In the genomic region with DNA sequence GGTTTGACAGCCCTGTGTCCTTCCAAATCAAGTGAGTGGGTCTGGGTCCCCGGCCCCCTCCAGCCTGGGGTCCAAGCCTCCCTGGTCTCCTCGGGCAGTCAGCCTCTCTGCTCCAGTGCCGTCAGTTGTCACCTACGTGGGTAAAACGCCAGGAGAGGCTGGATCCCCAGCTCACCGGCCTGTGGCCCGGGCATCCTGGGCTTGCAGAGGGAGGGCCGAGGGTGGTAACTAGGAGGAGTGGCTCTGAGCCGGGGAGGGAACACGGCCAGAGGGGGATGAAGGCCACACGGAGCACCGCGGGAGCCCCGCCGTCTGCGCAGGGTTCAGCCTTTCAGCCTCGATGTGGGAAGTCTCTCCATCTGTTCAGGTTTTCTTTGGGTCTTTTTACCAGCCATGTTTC, we compare ENCODE assay signal across 27 cellular contexts. TPM values are rescaled to one million over a fixed set of nuclear protein-coding genes. Genes with fewer than 3 reads are reported as not detected.
DNase-seq lines count a peak whose midpoint lies in the region; ATAC-seq and TF ChIP-seq lines count a peak whose summit lies in the region.
"Had no signal": no experiment of that assay in that cellular context is flagged by ENCODE, and none has a peak within 500 bp of the region (broad histone marks: within the 10 kb centered on the region; RNA-seq: fewer than 3 reads in every experiment).

No MANE protein-coding gene starts in this region.

- H3K36me3 Mint-ChIP-seq in GM23338 (ENCODE audit: low read depth) (no peaks in the 10 kb centered on the region), chondrocyte (ENCODE audit: low read depth) (no peaks in the 10 kb centered on the region)
- H3K36me3 Mint-ChIP-seq in activated CD4-positive, alpha-beta memory T cell treated with anti-CD3 and anti-CD28 coated beads, Interleukin-2, amount 10 ng/mL, durations not matched to agents 7 days and 5 days (ENCODE audit: low read depth) = no peaks in the 10 kb centered on the region

- no peaks in the 10 kb centered on the region for H3K36me3 ChIP-seq in GM23338 (ENCODE audit: insufficient read depth)
- no peaks in the 10 kb centered on the region for H3K36me3 ChIP-seq in right lobe of liver
- H3K36me3 ChIP-seq: vagina had no signal

- DNase-seq in DMS 273 (lab: John Stamatoyannopoulos, UW; ENCODE audit: unreplicated experiment) (peak; percentile 83), GM23338 (ENCODE audit: low spot score) (peak; percentile 58), chondrocyte (ENCODE audit: low spot score) (peak; percentile 85), right lobe of liver (peak in 2 of 3 donors; percentile 10 to 32), NCI-H2081 treated with DMSO at 0.1 percent for 48 hours (lab: John Stamatoyannopoulos, UW) (no peak), ecto neural progenitor cell (ENCODE audit: low spot score) (no peak)
- no peak for DNase-seq in activated CD4-positive, alpha-beta memory T cell treated with anti-CD3 and anti-CD28 coated beads, Interleukin-2, amount 10 ng/mL, durations not matched to agents 7 days and 5 days
- DNase-seq in stimulated activated CD4-positive, alpha-beta T cell treated with anti-CD3 and anti-CD28 coated beads, Interleukin-2, amount 100 ng/mL, for 24 hours = no peak
- DNase-seq: activated CD4-positive, alpha-beta T cell treated with anti-CD3 and anti-CD28 coated beads for 48 hours; activated T-cell treated with anti-CD3 and anti-CD28 coated beads, Interleukin-2, amount 50 U/mL, for 48 hours; body of pancreas; effector CD8-positive, alpha-beta T cell; MV-4-11; NCI-H1694; NCI-H774; stimulated activated naive CD8-positive, alpha-beta T cell treated with anti-CD3 and anti-CD28 coated beads, Interleukin-15, amount 100 ng/mL, for 72 hours had no signal

- peaks cover 31% of the 10 kb centered on the region; the same call in 1 of the 2 replicates for H3F3A ChIP-seq in GM23338 (replicated peaks; ENCODE audit: low read depth)

- no peaks in the 10 kb centered on the region for H4K20me1 ChIP-seq in GM23338 (replicated peaks; ENCODE audit: insufficient read depth)

- TF ChIP-seq CTCF in GM23338 (conservative IDR thresholded peaks at IDR 0.05; ENCODE audit: low read depth in 2 of 2) (no peak), chondrocyte (IDR thresholded peaks at IDR 0.05) (no peak), right lobe of liver (IDR thresholded peaks at IDR 0.05) (no peak)

- no peak for TF ChIP-seq POLR2A in right lobe of liver (IDR thresholded peaks at IDR 0.05)

- POLR2A ChIA-PET in activated CD4-positive, alpha-beta memory T cell treated with anti-CD3 and anti-CD28 coated beads, Interleukin-2, amount 10 ng/mL, durations not matched to agents 7 days and 5 days (lab: Charles Lee) = no interaction called here

- H3K27ac ChIP-seq in GM23338 (ENCODE audit: low read depth) (no peak overlapping the region), right lobe of liver (no peak overlapping the region)
- H3K27ac ChIP-seq: body of pancreas, C4-2B, epithelial cell of prostate, psoas muscle, RWPE1, vagina had no signal

- H3K4me1 Mint-ChIP-seq in GM23338 (peaks cover 47% of the 10 kb centered on the region), chondrocyte (ENCODE audit: low read depth) (no peaks in the 10 kb centered on the region)
- H3K4me1 Mint-ChIP-seq in activated CD4-positive, alpha-beta memory T cell treated with anti-CD3 and anti-CD28 coated beads, Interleukin-2, amount 10 ng/mL, durations not matched to agents 7 days and 5 days = peaks cover 5% of the 10 kb centered on the region

- intact Hi-C loops in right lobe of liver (cut with DNase I) = no loop called here

- H3K4me3 ChIP-seq in GM23338 (no peak overlapping the region), right lobe of liver (no peak overlapping the region)
- H3K4me3 ChIP-seq: body of pancreas, psoas muscle, vagina had no signal

- H3K27me3 ChIP-seq in GM23338 (ENCODE audit: insufficient read depth) (peaks cover 6% of the 10 kb centered on the region; the same call in 1 of the 2 replicates), right lobe of liver (peaks cover 0 to 3% of the 10 kb centered on the region in 2 donors)
- H3K27me3 ChIP-seq: vagina had no signal

- H3K27ac Mint-ChIP-seq in GM23338 (no peak overlapping the region), chondrocyte (ENCODE audit: unreplicated experiment) (no peak overlapping the region)
- no peak overlapping the region for H3K27ac Mint-ChIP-seq in activated CD4-positive, alpha-beta memory T cell treated with anti-CD3 and anti-CD28 coated beads, Interleukin-2, amount 10 ng/mL, durations not matched to agents 7 days and 5 days
- H3K27ac Mint-ChIP-seq: stimulated activated naive CD8-positive, alpha-beta T cell treated with anti-CD3 and anti-CD28 coated beads, Interleukin-15, amount 100 ng/mL, for 72 hours had no signal

- H3K4me3 Mint-ChIP-seq in GM23338 (no peak overlapping the region; the same call in 2 of the 3 replicates), chondrocyte (ENCODE audit: unreplicated experiment) (no peak overlapping the region)
- H3K4me3 Mint-ChIP-seq in activated CD4-positive, alpha-beta memory T cell treated with anti-CD3 and anti-CD28 coated beads, Interleukin-2, amount 10 ng/mL, durations not matched to agents 7 days and 5 days = no peak overlapping the region
- H3K4me3 Mint-ChIP-seq: stimulated activated naive CD8-positive, alpha-beta T cell treated with anti-CD3 and anti-CD28 coated beads, Interleukin-15, amount 100 ng/mL, for 72 hours had no signal

- peaks cover 43% of the 10 kb centered on the region for H3K4me1 ChIP-seq in GM23338 (ENCODE audit: insufficient read depth)
- no peaks in the 10 kb centered on the region for H3K4me1 ChIP-seq in right lobe of liver
- H3K4me1 ChIP-seq: psoas muscle, vagina had no signal

- CTCF ChIA-PET in activated CD4-positive, alpha-beta memory T cell treated with anti-CD3 and anti-CD28 coated beads, Interleukin-2, amount 10 ng/mL, durations not matched to agents 7 days and 5 days (lab: Charles Lee) = no interaction called here

- H2AFZ ChIP-seq in GM23338 = 0 out of 2 replicates have a peak overlapping the region, but pooled peaks have one; percentile 56

- H3K9me3 Mint-ChIP-seq in GM23338 (peaks cover 3% of the 10 kb centered on the region; the same call in 2 of the 3 replicates), chondrocyte (ENCODE audit: low read depth) (no peaks in the 10 kb centered on the region)
- H3K9me3 Mint-ChIP-seq in activated CD4-positive, alpha-beta memory T cell treated with anti-CD3 and anti-CD28 coated beads, Interleukin-2, amount 10 ng/mL, durations not matched to agents 7 days and 5 days = no peaks in the 10 kb centered on the region
- H3K9me3 Mint-ChIP-seq: stimulated activated naive CD8-positive, alpha-beta T cell treated with anti-CD3 and anti-CD28 coated beads, Interleukin-15, amount 100 ng/mL, for 72 hours had no signal

- H3K79me2 ChIP-seq in GM23338 (replicated peaks; ENCODE audit: insufficient read depth) = no peaks in the 10 kb centered on the region

- ATAC-seq in GM23338 (peak; percentile 61), right lobe of liver (no peak)
- ATAC-seq: body of pancreas; psoas muscle; stimulated activated naive CD8-positive, alpha-beta T cell treated with anti-CD3 and anti-CD28 coated beads, Interleukin-15, amount 100 ng/mL, for 72 hours had no signal

- no peaks in the 10 kb centered on the region for H3K9me3 ChIP-seq in right lobe of liver
- H3K9me3 ChIP-seq: body of pancreas, psoas muscle, vagina had no signal

- H3K4me2 ChIP-seq in GM23338 = peak overlapping the region; percentile 65

- WGBS in right lobe of liver (ENCODE audit: insufficient coverage, low coverage, low lambda C conversion rate, missing lambda C conversion rate) = 7% methylated on average over 3 of the region's 17 CpGs

- H3K27me3 Mint-ChIP-seq in GM23338 (ENCODE audit: insufficient read depth, low read depth, poor library complexity) = peaks cover 32% of the 10 kb centered on the region
- H3K27me3 Mint-ChIP-seq in chondrocyte (ENCODE audit: low read depth) = peaks cover 61% of the 10 kb centered on the region
- H3K27me3 Mint-ChIP-seq in activated CD4-positive, alpha-beta memory T cell treated with anti-CD3 and anti-CD28 coated beads, Interleukin-2, amount 10 ng/mL, durations not matched to agents 7 days and 5 days = peaks cover 28% of the 10 kb centered on the region

- no peaks in the 10 kb centered on the region for H3K9me2 ChIP-seq in GM23338 (ENCODE audit: insufficient read depth)

TF ChIP-seq in GM23338, 12 proteins besides CTCF, POLR2A, EP300 and RAD21:
- TF ChIP-seq STAT1 (IDR thresholded peaks at IDR 0.05; ENCODE audit: unreplicated experiment) (no peak), EZH2phosphoT487 (IDR thresholded peaks at IDR 0.05; ENCODE audit: unreplicated experiment) (no peak), JUNB (IDR thresholded peaks at IDR 0.05; ENCODE audit: unreplicated experiment) (no peak), POLR2AphosphoS5 (IDR thresholded peaks at IDR 0.05; ENCODE audit: low read depth) (0 out of 2 replicates have a peak, but pooled peaks have one; percentile 13)
- TF ChIP-seq, protein P1, sequence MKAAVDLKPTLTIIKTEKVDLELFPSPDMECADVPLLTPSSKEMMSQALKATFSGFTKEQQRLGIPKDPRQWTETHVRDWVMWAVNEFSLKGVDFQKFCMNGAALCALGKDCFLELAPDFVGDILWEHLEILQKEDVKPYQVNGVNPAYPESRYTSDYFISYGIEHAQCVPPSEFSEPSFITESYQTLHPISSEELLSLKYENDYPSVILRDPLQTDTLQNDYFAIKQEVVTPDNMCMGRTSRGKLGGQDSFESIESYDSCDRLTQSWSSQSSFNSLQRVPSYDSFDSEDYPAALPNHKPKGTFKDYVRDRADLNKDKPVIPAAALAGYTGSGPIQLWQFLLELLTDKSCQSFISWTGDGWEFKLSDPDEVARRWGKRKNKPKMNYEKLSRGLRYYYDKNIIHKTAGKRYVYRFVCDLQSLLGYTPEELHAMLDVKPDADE (IDR thresholded peaks at IDR 0.05) = no peak

RNA-seq across cellular contexts. Expression of a gene that starts 29.5 kb away (rescaled TPM):
- 5.0 and 6.6 TPM in 2 replicates for total RNA-seq in GM23338 (2014; rRNA removed; shearing (Covaris generic))
- 0.52 TPM in 2 replicates for polyA plus RNA-seq in GM23338 (2016; fragmentation: Nextera tagmentation; extraction: Ambion mirVana)
- total RNA-seq in chondrocyte (not detected in 3 replicates), right lobe of liver (not detected)
- total RNA-seq in activated CD4-positive, alpha-beta memory T cell treated with anti-CD3 and anti-CD28 coated beads, Interleukin-2, amount 10 ng/mL, durations not matched to agents 7 days and 5 days = not detected
- total RNA-seq: body of pancreas; H4; LHCN-M2; mesenteric fat pad; OCI-LY7; psoas muscle; T-helper 2 cell treated with Interferon-gamma antibody and Interleukin-4, amounts not matched to agents 100 ng/mL and 5 ng/mL, for 36 hours; vagina had no signal
- polyA plus RNA-seq: adipose tissue, psoas muscle had no signal

Comparison
In these comparisons a context has a peak if more than half of its experiments do, and no peak if none do; other contexts are left out.
1. DNase-seq: peak in DMS 273 (single experiment), GM23338 (single experiment), chondrocyte (single experiment) and right lobe of liver (2 of 3); none in activated CD4-positive, alpha-beta memory T cell treated with anti-CD3 and anti-CD28 coated beads, Interleukin-2, amount 10 ng/mL, durations not matched to agents 7 days and 5 days (single experiment), NCI-H2081 treated with DMSO at 0.1 percent for 48 hours (single experiment), stimulated activated CD4-positive, alpha-beta T cell treated with anti-CD3 and anti-CD28 coated beads, Interleukin-2, amount 100 ng/mL, for 24 hours (0 of 2) and ecto neural progenitor cell (single experiment).